16 cellular contexts compared by ENCODE assay signal in the genomic region with DNA sequence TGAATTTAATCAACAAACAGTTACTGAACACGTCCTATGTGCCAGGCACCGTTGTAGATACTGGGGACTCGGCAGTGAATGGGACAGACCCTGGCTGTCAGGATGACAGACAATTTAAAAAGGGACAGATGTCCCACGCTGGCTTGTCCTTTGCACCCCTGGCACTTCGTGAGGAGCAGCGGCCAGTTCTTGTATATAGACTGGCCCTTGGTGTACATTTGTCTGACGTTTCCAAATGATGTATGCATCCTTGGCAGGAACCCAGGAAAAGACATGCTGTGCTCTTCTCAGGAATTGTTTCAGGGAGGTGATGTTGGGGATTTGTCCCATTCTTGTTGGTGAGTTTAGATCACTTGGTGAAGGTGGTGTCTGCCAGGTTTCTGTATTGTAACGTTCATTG. TPM values are rescaled to one million over a fixed set of nuclear protein-coding genes. Genes with fewer than 3 reads are reported as not detected.
DNase-seq lines count a peak whose midpoint lies in the region; ATAC-seq and TF ChIP-seq lines count a peak whose summit lies in the region.
"Had no signal": no experiment of that assay in that cellular context is flagged by ENCODE, and none has a peak within 500 bp of the region (broad histone marks: within the 10 kb centered on the region; RNA-seq: fewer than 3 reads in every experiment).

No MANE protein-coding gene starts in this region.

- TF ChIP-seq POLR2A in transverse colon (IDR thresholded peaks at IDR 0.05): no peak

- H3K9me3 Mint-ChIP-seq in activated T-cell treated with anti-CD3 and anti-CD28 coated beads, Interleukin-2, amount 50 U/mL, for 24 hours: no peaks in the 10 kb centered on the region
- H3K9me3 Mint-ChIP-seq: mesothelial cell of epicardium had no signal

- peaks cover 97% of the 10 kb centered on the region for H3K36me3 Mint-ChIP-seq in activated T-cell treated with anti-CD3 and anti-CD28 coated beads, Interleukin-2, amount 50 U/mL, for 24 hours (ENCODE audit: low read depth)
- H3K36me3 Mint-ChIP-seq in T-helper 17 cell (ENCODE audit: low read depth): peaks cover 4% of the 10 kb centered on the region
- H3K36me3 Mint-ChIP-seq: mesothelial cell of epicardium, neural progenitor cell had no signal

- H3K4me3 Mint-ChIP-seq in activated T-cell treated with anti-CD3 and anti-CD28 coated beads, Interleukin-2, amount 50 U/mL, for 24 hours: no peak overlapping the region
- H3K4me3 Mint-ChIP-seq in T-helper 17 cell: no peak overlapping the region
- H3K4me3 Mint-ChIP-seq: mesothelial cell of epicardium, neural progenitor cell, WTC11 had no signal

- 63 to 76% methylated on average over 1 to 8 of the region's 8 CpGs for WGBS in transverse colon (ENCODE audit: low coverage in 1 of 2), 2 donors

- no peaks in the 10 kb centered on the region for H3K27me3 ChIP-seq in transverse colon
- H3K27me3 ChIP-seq: breast epithelium, neural progenitor cell had no signal

- ATAC-seq in T-helper 17 cell: no peak
- ATAC-seq: WTC11 had no signal

- H3K9me3 ChIP-seq in T-helper 17 cell (ENCODE audit: control insufficient read depth, low read length, poor library complexity, severe bottlenecking) (peaks cover 4% of the 10 kb centered on the region), transverse colon (no peaks in the 10 kb centered on the region)
- H3K9me3 ChIP-seq: breast epithelium had no signal

- peaks cover 54% of the 10 kb centered on the region for H3K4me1 Mint-ChIP-seq in activated T-cell treated with anti-CD3 and anti-CD28 coated beads, Interleukin-2, amount 50 U/mL, for 24 hours (ENCODE audit: low read depth)
- peaks cover 31% of the 10 kb centered on the region for H3K4me1 Mint-ChIP-seq in T-helper 17 cell

- H3K27ac ChIP-seq in transverse colon: peak overlapping the region; percentile 93 to 99 (median 99)
- H3K27ac ChIP-seq: neural progenitor cell had no signal

- TF ChIP-seq CTCF in fibroblast of mammary gland (conservative IDR thresholded peaks at IDR 0.05; ENCODE audit: control insufficient read depth, insufficient read depth, low read depth, low read length) (no peak), transverse colon (IDR thresholded peaks at IDR 0.05) (no peak)

- H3K4me3 ChIP-seq in fibroblast of mammary gland (ENCODE audit: control insufficient read depth, low read depth, low read length) (no peak overlapping the region), transverse colon (peak overlapping the region in 2 of 4 donors; percentile 5 to 7)
- H3K4me3 ChIP-seq: breast epithelium, neural progenitor cell had no signal

- intact Hi-C loops in transverse colon (cut with DNase I; ENCODE audit: low total_unique reads): no loop called here

- no peak for DNase-seq in activated T-cell treated with anti-CD3 and anti-CD28 coated beads, Interleukin-2, amount 50 U/mL, for 24 hours
- no peak for DNase-seq in activated T-cell treated with anti-CD3 and anti-CD28 coated beads for 4 hours
- no peak for DNase-seq in T-helper 17 cell
- peak; percentile 56 for DNase-seq in fibroblast of mammary gland (ENCODE audit: low read depth)
- DNase-seq in transverse colon: no peak
- DNase-seq in NCI-H1092 treated with DMSO at 0.1 percent for 48 hours (lab: John Stamatoyannopoulos, UW): no peak
- no peak for DNase-seq in stimulated activated CD4-positive, alpha-beta T cell treated with anti-CD3 and anti-CD28 coated beads, Interleukin-4, amount 100 ng/mL, for 24 hours
- DNase-seq in SW 1271 (lab: John Stamatoyannopoulos, UW): no peak
- DNase-seq: NCI-H2227 treated with DMSO at 0.1 percent for 48 hours; retina; stimulated activated CD4-positive, alpha-beta T cell treated with anti-CD3 and anti-CD28 coated beads, Interleukin-15, amount 100 ng/mL, for 24 hours; stimulated activated naive CD4-positive, alpha-beta T cell treated with Interleukin-2 at 50 U/mL for 16 hours had no signal

- H3K27ac Mint-ChIP-seq in activated T-cell treated with anti-CD3 and anti-CD28 coated beads, Interleukin-2, amount 50 U/mL, for 24 hours: peak overlapping the region; percentile 54
- peak overlapping the region; percentile 74 for H3K27ac Mint-ChIP-seq in T-helper 17 cell
- H3K27ac Mint-ChIP-seq: mesothelial cell of epicardium, neural progenitor cell had no signal

- no peaks in the 10 kb centered on the region for H3K27me3 Mint-ChIP-seq in activated T-cell treated with anti-CD3 and anti-CD28 coated beads, Interleukin-2, amount 50 U/mL, for 24 hours
- no peaks in the 10 kb centered on the region for H3K27me3 Mint-ChIP-seq in T-helper 17 cell

- in situ Hi-C loops in transverse colon (cut with MboI; ENCODE audit: low pct_ligation_motif_present in 1 of 4, low pct_unique_long_range_greater_than_20kb in 1 of 4, low sequenced_read_pairs in 3 of 4): loop anchor here in 2 of 4 donors (25.0 kb wide), 1 partner anchor 98 kb away; no protein-coding TSS in a partner anchor

- peaks cover 0 to 22% (median 3%) of the 10 kb centered on the region in 4 donors for H3K36me3 ChIP-seq in transverse colon
- H3K36me3 ChIP-seq: breast epithelium, neural progenitor cell had no signal

- H3K4me1 ChIP-seq in transverse colon: peaks cover 5 to 27% (median 12%) of the 10 kb centered on the region in 4 donors
- H3K4me1 ChIP-seq: breast epithelium, neural progenitor cell had no signal

- TF ChIP-seq EP300 in transverse colon (IDR thresholded peaks at IDR 0.05; ENCODE audit: low read depth): no peak

RNA-seq across cellular contexts. Expression of a gene that starts 21.1 kb away (rescaled TPM):
- 100 to 1,000 TPM; 156 to 173 TPM for total RNA-seq in T-helper 17 cell
- total RNA-seq in transverse colon: 100 to 1,000 TPM; 106 to 235 (median 156) TPM
